Comparison of ENCODE assay signal across 1 cellular context in genomic region chr11:126581871-126582270, GRCh38.
TF ChIP-seq lines count a peak whose summit lies in the region.

No MANE protein-coding gene starts in this region.

TF ChIP-seq in H1, 55 proteins besides CTCF, POLR2A, EP300 and RAD21:
- TF ChIP-seq CHD1 (IDR thresholded peaks at IDR 0.05; ENCODE audit: low read depth, low read length) = no peak
- no peak for TF ChIP-seq FOSL1 (IDR thresholded peaks at IDR 0.05; ENCODE audit: insufficient read depth, low read depth, low read length)
- peak; percentile 79; the same call in 1 of the 2 replicates for TF ChIP-seq KDM1A (IDR thresholded peaks at IDR 0.05; ENCODE audit: borderline replicate concordance, low read length)
- 0 out of 2 replicates have a peak, but pooled peaks have one; percentile 17 for TF ChIP-seq SP1 (IDR thresholded peaks at IDR 0.05; ENCODE audit: low read depth, low read length)
- no peak for TF ChIP-seq NANOG (IDR thresholded peaks at IDR 0.05; ENCODE audit: insufficient read depth, low read depth, low read length, poor library complexity, severe bottlenecking)
- TF ChIP-seq YY1 (IDR thresholded peaks at IDR 0.05; ENCODE audit: low read depth, low read length) = no peak
- TF ChIP-seq HDAC6 (IDR thresholded peaks at IDR 0.05; ENCODE audit: low read depth, low read length) = no peak
- TF ChIP-seq GTF2F1 (IDR thresholded peaks at IDR 0.05; ENCODE audit: borderline replicate concordance, low read depth, low read length) = no peak
- TF ChIP-seq MAX (IDR thresholded peaks at IDR 0.05) = no peak
- TF ChIP-seq KDM5A (IDR thresholded peaks at IDR 0.05; ENCODE audit: low read length) = no peak
- no peak for TF ChIP-seq CBX5 (IDR thresholded peaks at IDR 0.05; ENCODE audit: low read depth, low read length)
- TF ChIP-seq ZNF274 (IDR thresholded peaks at IDR 0.05; ENCODE audit: borderline replicate concordance, extremely low read depth, low read length) = no peak
- TF ChIP-seq BRCA1 (IDR thresholded peaks at IDR 0.05; ENCODE audit: low read depth, low read length) = no peak
- no peak for TF ChIP-seq POU5F1 (IDR thresholded peaks at IDR 0.05; ENCODE audit: low read depth, low read length)
- TF ChIP-seq GABPA (IDR thresholded peaks at IDR 0.05; ENCODE audit: borderline replicate concordance, insufficient read depth, low read length) = no peak
- no peak for TF ChIP-seq EZH2 (IDR thresholded peaks at IDR 0.05; ENCODE audit: low read depth, low read length, severe bottlenecking)
- no peak for TF ChIP-seq JUN (IDR thresholded peaks at IDR 0.05; ENCODE audit: low read depth, low read length)
- TF ChIP-seq HDAC2 (IDR thresholded peaks at IDR 0.05; ENCODE audit: borderline replicate concordance in 1 of 2, low read depth in 2 of 2, low read length in 2 of 2) = 0 out of 4 replicates have a peak, but pooled peaks of 1 of the 2 experiments have one; percentile 43
- no peak for TF ChIP-seq RBBP5 (IDR thresholded peaks at IDR 0.05; ENCODE audit: borderline replicate concordance, low read depth, low read length)
- no peak for TF ChIP-seq TAF1 (IDR thresholded peaks at IDR 0.05; ENCODE audit: low read depth, low read length)
